ENCODE assay signal across 36 cellular contexts in genomic region chr19:55230780-55231179, GRCh38. TPM values are rescaled to one million over a fixed set of nuclear protein-coding genes. Genes with fewer than 3 reads are reported as not detected.
"Had no signal": no experiment of that assay in that cellular context is flagged by ENCODE, and none has a peak within 500 bp of the region (broad histone marks: within the 10 kb centered on the region; RNA-seq: fewer than 3 reads in every experiment).

No MANE protein-coding gene starts in this region.

- H3K27ac ChIP-seq: ascending aorta, breast epithelium, cardiac muscle cell, colonic mucosa, epithelial cell of prostate, esophagus squamous epithelium, gastroesophageal sphincter, WERI-Rb-1 had no signal

- H3K27me3 Mint-ChIP-seq: activated B cell treated with CpG ODN at 0.5 μM for 24 hours; activated CD4-positive, alpha-beta memory T cell treated with anti-CD3 and anti-CD28 coated beads for 36 hours; activated CD4-positive, alpha-beta T cell treated with anti-CD3 and anti-CD28 coated beads for 36 hours; activated CD4-positive, alpha-beta T cell treated with anti-CD3 and anti-CD28 coated beads, Interleukin-2, amount 10 ng/mL, durations not matched to agents 24 days and 14 days; activated CD8-positive, alpha-beta memory T cell treated with anti-CD3 and anti-CD28 coated beads, Interleukin-2, amount 10 ng/mL, durations not matched to agents 7 days and 5 days; activated naive CD4-positive, alpha-beta T cell treated with anti-CD3 and anti-CD28 coated beads, Interleukin-2, amount 10 ng/mL, durations not matched to agents 7 days and 5 days; activated naive CD8-positive, alpha-beta T cell treated with anti-CD3 and anti-CD28 coated beads, Interleukin-2, amount 10 ng/mL, durations not matched to agents 7 days and 5 days; brain had no signal

- H3K4me1 Mint-ChIP-seq: activated B cell treated with CpG ODN at 0.5 μM for 24 hours; activated CD4-positive, alpha-beta T cell treated with anti-CD3 and anti-CD28 coated beads for 36 hours; activated CD4-positive, alpha-beta T cell treated with anti-CD3 and anti-CD28 coated beads, Interleukin-2, amount 10 ng/mL, durations not matched to agents 24 days and 14 days; brain had no signal

- ATAC-seq: activated CD4-positive, alpha-beta T cell treated with anti-CD3 and anti-CD28 coated beads for 36 hours; activated CD8-positive, alpha-beta memory T cell treated with anti-CD3 and anti-CD28 coated beads, Interleukin-2, amount 10 ng/mL, durations not matched to agents 7 days and 5 days; activated CD8-positive, alpha-beta T cell treated with anti-CD3 and anti-CD28 coated beads, Interleukin-2, amount 10 ng/mL, durations not matched to agents 7 days and 5 days; activated naive CD4-positive, alpha-beta T cell treated with anti-CD3 and anti-CD28 coated beads, Interleukin-2, amount 50 U/mL, for 72 hours; gastroesophageal sphincter had no signal

- H3K27me3 ChIP-seq: ascending aorta, breast epithelium, cardiac muscle cell, colonic mucosa, esophagus squamous epithelium, gastroesophageal sphincter had no signal

- H3K4me3 ChIP-seq: ascending aorta, breast epithelium, cardiac muscle cell, colonic mucosa, esophagus squamous epithelium, gastroesophageal sphincter had no signal

- H3K4me3 Mint-ChIP-seq: activated B cell treated with CpG ODN at 0.5 μM for 24 hours; activated CD4-positive, alpha-beta memory T cell treated with anti-CD3 and anti-CD28 coated beads for 36 hours; activated CD4-positive, alpha-beta T cell treated with anti-CD3 and anti-CD28 coated beads for 36 hours; activated CD4-positive, alpha-beta T cell treated with anti-CD3 and anti-CD28 coated beads, Interleukin-2, amount 10 ng/mL, durations not matched to agents 24 days and 14 days; activated CD8-positive, alpha-beta memory T cell treated with anti-CD3 and anti-CD28 coated beads, Interleukin-2, amount 10 ng/mL, durations not matched to agents 7 days and 5 days; activated CD8-positive, alpha-beta T cell treated with anti-CD3 and anti-CD28 coated beads, Interleukin-2, amount 10 ng/mL, durations not matched to agents 7 days and 5 days; activated naive CD4-positive, alpha-beta T cell treated with anti-CD3 and anti-CD28 coated beads, Interleukin-2, amount 10 ng/mL, durations not matched to agents 7 days and 5 days; activated naive CD8-positive, alpha-beta T cell treated with anti-CD3 and anti-CD28 coated beads, Interleukin-2, amount 10 ng/mL, durations not matched to agents 7 days and 5 days; activated T-helper 1 cell treated with anti-CD3 and anti-CD28 coated beads, Interleukin-12 subunit alpha, Interleukin-12 subunit beta, Interleukin-2, Interleukin-4 antibody, amounts not matched to agents 30 ng/mL and 10 ng/mL and 1 ng/mL, durations not matched to agents 14 hours and 24 hours and 36 hours; brain had no signal

- H3K27ac Mint-ChIP-seq: activated B cell treated with CpG ODN at 0.5 μM for 24 hours; activated CD4-positive, alpha-beta memory T cell treated with anti-CD3 and anti-CD28 coated beads for 36 hours; activated CD4-positive, alpha-beta T cell treated with anti-CD3 and anti-CD28 coated beads for 36 hours; activated CD4-positive, alpha-beta T cell treated with anti-CD3 and anti-CD28 coated beads, Interleukin-2, amount 10 ng/mL, durations not matched to agents 24 days and 14 days; activated CD8-positive, alpha-beta memory T cell treated with anti-CD3 and anti-CD28 coated beads, Interleukin-2, amount 10 ng/mL, durations not matched to agents 7 days and 5 days; activated CD8-positive, alpha-beta T cell treated with anti-CD3 and anti-CD28 coated beads, Interleukin-2, amount 10 ng/mL, durations not matched to agents 7 days and 5 days; activated naive CD4-positive, alpha-beta T cell treated with anti-CD3 and anti-CD28 coated beads, Interleukin-2, amount 10 ng/mL, durations not matched to agents 7 days and 5 days; activated naive CD4-positive, alpha-beta T cell treated with anti-CD3 and anti-CD28 coated beads, Interleukin-2, amount 50 U/mL, for 72 hours; activated naive CD8-positive, alpha-beta T cell treated with anti-CD3 and anti-CD28 coated beads, Interleukin-2, amount 10 ng/mL, durations not matched to agents 7 days and 5 days; activated T-helper 1 cell treated with anti-CD3 and anti-CD28 coated beads, Interleukin-12 subunit alpha, Interleukin-12 subunit beta, Interleukin-2, Interleukin-4 antibody, amounts not matched to agents 30 ng/mL and 10 ng/mL and 1 ng/mL, durations not matched to agents 14 hours and 24 hours and 36 hours; activated T-helper 2 cell treated with anti-CD3 and anti-CD28 coated beads, Interferon-gamma antibody, Interleukin-2, Interleukin-4, amounts not matched to agents 10 μg/mL and 5 μg/mL and 100 μg/mL, durations not matched to agents 14 hours and 24 hours and 36 hours; brain had no signal

- H3K9me3 Mint-ChIP-seq: activated B cell treated with CpG ODN at 0.5 μM for 24 hours; activated CD4-positive, alpha-beta memory T cell treated with anti-CD3 and anti-CD28 coated beads for 36 hours; activated CD4-positive, alpha-beta T cell treated with anti-CD3 and anti-CD28 coated beads, Interleukin-2, amount 10 ng/mL, durations not matched to agents 24 days and 14 days; activated naive CD4-positive, alpha-beta T cell treated with anti-CD3 and anti-CD28 coated beads, Interleukin-2, amount 10 ng/mL, durations not matched to agents 7 days and 5 days; activated naive CD4-positive, alpha-beta T cell treated with anti-CD3 and anti-CD28 coated beads, Interleukin-2, amount 50 U/mL, for 72 hours; activated naive CD8-positive, alpha-beta T cell treated with anti-CD3 and anti-CD28 coated beads, Interleukin-2, amount 10 ng/mL, durations not matched to agents 7 days and 5 days; activated T-helper 1 cell treated with anti-CD3 and anti-CD28 coated beads, Interleukin-12 subunit alpha, Interleukin-12 subunit beta, Interleukin-2, Interleukin-4 antibody, amounts not matched to agents 30 ng/mL and 10 ng/mL and 1 ng/mL, durations not matched to agents 14 hours and 24 hours and 36 hours; activated T-helper 2 cell treated with anti-CD3 and anti-CD28 coated beads, Interferon-gamma antibody, Interleukin-2, Interleukin-4, amounts not matched to agents 10 μg/mL and 5 μg/mL and 100 μg/mL, durations not matched to agents 14 hours and 24 hours and 36 hours; brain had no signal

- FAIRE-seq: endometrium, endothelial cell of umbilical vein had no signal

- H3K4me1 ChIP-seq: ascending aorta, breast epithelium, colonic mucosa, esophagus squamous epithelium had no signal

- DNase-seq: activated B cell treated with CpG ODN at 0.5 μM for 24 hours; activated CD4-positive, alpha-beta memory T cell treated with anti-CD3 and anti-CD28 coated beads for 36 hours; activated CD4-positive, alpha-beta T cell treated with anti-CD3 and anti-CD28 coated beads for 36 hours; activated CD4-positive, alpha-beta T cell treated with anti-CD3 and anti-CD28 coated beads, Interleukin-2, amount 10 ng/mL, durations not matched to agents 24 days and 14 days; activated CD4-positive, CD25-positive, alpha-beta regulatory T cell treated with anti-CD3 and anti-CD28 coated beads, Interleukin-2, amount 50 U/mL, for 72 hours; activated CD8-positive, alpha-beta memory T cell treated with anti-CD3 and anti-CD28 coated beads, Interleukin-2, amount 10 ng/mL, durations not matched to agents 7 days and 5 days; activated CD8-positive, alpha-beta memory T cell treated with anti-CD3 and anti-CD28 coated beads, Interleukin-2, amount 50 U/mL, for 4 hours; activated CD8-positive, alpha-beta T cell treated with anti-CD3 and anti-CD28 coated beads, Interleukin-2, amount 10 ng/mL, durations not matched to agents 7 days and 5 days; activated effector memory CD4-positive, alpha-beta T cell treated with anti-CD3 and anti-CD28 coated beads, Interleukin-2, amount 50 U/mL, for 16 hours; activated naive CD4-positive, alpha-beta T cell treated with anti-CD3 and anti-CD28 coated beads, Interleukin-2, amount 10 ng/mL, durations not matched to agents 7 days and 5 days; activated naive CD8-positive, alpha-beta T cell treated with anti-CD3 and anti-CD28 coated beads, Interleukin-2, amount 10 ng/mL, durations not matched to agents 7 days and 5 days; activated T-cell treated with anti-CD3 and anti-CD28 coated beads, Interleukin-2, amount 50 U/mL, for 1 hour; activated T-cell treated with anti-CD3 and anti-CD28 coated beads, Interleukin-2, amount 50 U/mL, for 48 hours; central memory CD4-positive, alpha-beta T cell; cerebellar nuclear complex; colonic mucosa; effector CD8-positive, alpha-beta T cell; esophagus squamous epithelium; foreskin melanocyte; head of caudate nucleus; T1000; WERI-Rb-1 had no signal

- H3K9me3 ChIP-seq: ascending aorta, breast epithelium, colonic mucosa, esophagus squamous epithelium, gastroesophageal sphincter had no signal

RNA-seq across cellular contexts. Expression of gene TMEM86B, which starts 2.2 kb away (rescaled TPM):
- total RNA-seq: ascending aorta had no signal

RNA-seq across cellular contexts. Expression of gene PTPRH, which starts 21.5 kb away (rescaled TPM):
- total RNA-seq: activated B cell treated with CpG ODN at 0.5 μM for 24 hours; activated CD4-positive, alpha-beta memory T cell treated with anti-CD3 and anti-CD28 coated beads for 36 hours; activated CD4-positive, alpha-beta T cell treated with anti-CD3 and anti-CD28 coated beads for 36 hours; activated CD4-positive, alpha-beta T cell treated with anti-CD3 and anti-CD28 coated beads, Interleukin-2, amount 10 ng/mL, durations not matched to agents 24 days and 14 days; activated CD8-positive, alpha-beta memory T cell treated with anti-CD3 and anti-CD28 coated beads for 36 hours; activated CD8-positive, alpha-beta memory T cell treated with anti-CD3 and anti-CD28 coated beads, Interleukin-2, amount 10 ng/mL, durations not matched to agents 7 days and 5 days; activated CD8-positive, alpha-beta T cell treated with anti-CD3 and anti-CD28 coated beads, Interleukin-2, amount 10 ng/mL, durations not matched to agents 7 days and 5 days; activated naive CD8-positive, alpha-beta T cell treated with anti-CD3 and anti-CD28 coated beads, Interleukin-2, amount 10 ng/mL, durations not matched to agents 7 days and 5 days; activated T-helper 2 cell treated with anti-CD3 and anti-CD28 coated beads, Interferon-gamma antibody, Interleukin-2, Interleukin-4, amounts not matched to agents 10 μg/mL and 5 μg/mL and 100 μg/mL, durations not matched to agents 14 hours and 24 hours and 36 hours; T-helper 2 cell treated with Interferon-gamma antibody and Interleukin-4, amounts not matched to agents 100 ng/mL and 5 ng/mL, for 36 hours had no signal

RNA-seq across cellular contexts. Expression of gene SYT5, which starts 50.7 kb away (rescaled TPM):
- total RNA-seq: activated B cell treated with CpG ODN at 0.5 μM for 24 hours; activated CD4-positive, alpha-beta T cell treated with anti-CD3 and anti-CD28 coated beads, Interleukin-2, amount 10 ng/mL, durations not matched to agents 24 days and 14 days; activated CD8-positive, alpha-beta memory T cell treated with anti-CD3 and anti-CD28 coated beads for 36 hours; activated CD8-positive, alpha-beta memory T cell treated with anti-CD3 and anti-CD28 coated beads, Interleukin-2, amount 10 ng/mL, durations not matched to agents 7 days and 5 days; activated naive CD4-positive, alpha-beta T cell treated with anti-CD3 and anti-CD28 coated beads, Interleukin-2, amount 50 U/mL, for 72 hours; activated T-helper 1 cell treated with anti-CD3 and anti-CD28 coated beads, Interleukin-12 subunit alpha, Interleukin-12 subunit beta, Interleukin-2, Interleukin-4 antibody, amounts not matched to agents 30 ng/mL and 10 ng/mL and 1 ng/mL, durations not matched to agents 14 hours and 24 hours and 36 hours; ascending aorta; T-helper 1 cell treated with Interleukin-12 subunit alpha and Interleukin-12 subunit beta and Interleukin-4 antibody, amounts not matched to agents 30 ng/mL and 1 ng/mL, for 36 hours; T-helper 2 cell treated with Interferon-gamma antibody and Interleukin-4, amounts not matched to agents 100 ng/mL and 5 ng/mL, for 36 hours had no signal
- polyA plus RNA-seq: cardiac muscle cell, endothelial cell of umbilical vein had no signal
